18 cellular contexts compared by ENCODE assay signal in genomic region chr2:28367667-28368416, GRCh38. TPM values are rescaled to one million over a fixed set of nuclear protein-coding genes. Genes with fewer than 3 reads are reported as not detected.
DNase-seq lines count a peak whose midpoint lies in the region; ATAC-seq, FAIRE-seq and TF ChIP-seq lines count a peak whose summit lies in the region.
"Had no signal": no experiment of that assay in that cellular context is flagged by ENCODE, and none has a peak within 500 bp of the region (broad histone marks: within the 10 kb centered on the region; RNA-seq: fewer than 3 reads in every experiment).

No MANE protein-coding gene starts in this region.

- peak overlapping the region; percentile 85 for H3K4me2 ChIP-seq in BLaER1
- H3K4me2 ChIP-seq in GM23338: no peak overlapping the region
- H3K4me2 ChIP-seq in astrocyte (ENCODE audit: low read length): no peak overlapping the region

- peaks cover 14% of the 10 kb centered on the region for H3K27me3 Mint-ChIP-seq in GM23338 (ENCODE audit: insufficient read depth, low read depth, poor library complexity)
- peaks cover 23% of the 10 kb centered on the region for H3K27me3 Mint-ChIP-seq in astrocyte (ENCODE audit: low read depth, unreplicated experiment)

- ATAC-seq in GM23338 (no peak), mucosa of descending colon (peak; percentile 56), HG02981 (IDR thresholded peaks at IDR 0.05; ENCODE audit: unreplicated experiment) (no peak)

- FAIRE-seq in astrocyte (lab: Jason Lieb, UNC): no peak

- intact Hi-C loops in mucosa of descending colon (cut with DNase I, micrococcal nuclease): no loop called here

- H3K4me3 Mint-ChIP-seq in GM23338 (no peak overlapping the region), astrocyte (ENCODE audit: unreplicated experiment) (no peak overlapping the region)

- no peaks in the 10 kb centered on the region for H4K20me1 ChIP-seq in BLaER1
- H4K20me1 ChIP-seq in GM23338 (replicated peaks; ENCODE audit: insufficient read depth): no peaks in the 10 kb centered on the region
- H4K20me1 ChIP-seq in astrocyte (ENCODE audit: insufficient read depth, low read length): no peaks in the 10 kb centered on the region

- H3K79me2 ChIP-seq in GM23338 (replicated peaks; ENCODE audit: insufficient read depth) (no peaks in the 10 kb centered on the region), astrocyte (ENCODE audit: insufficient read depth, low read length) (no peaks in the 10 kb centered on the region)

- H3K4me1 ChIP-seq in BLaER1 (peaks cover 52% of the 10 kb centered on the region), GM23338 (ENCODE audit: insufficient read depth) (no peaks in the 10 kb centered on the region; the same call in 1 of the 2 replicates), astrocyte (ENCODE audit: insufficient read depth, low read length) (peaks cover 9% of the 10 kb centered on the region), mucosa of descending colon (ENCODE audit: low read depth) (peaks cover 39% of the 10 kb centered on the region)

- H3K9ac ChIP-seq in BLaER1: peak overlapping the region; percentile 60; the same call in 1 of the 2 replicates
- no peak overlapping the region for H3K9ac ChIP-seq in astrocyte (ENCODE audit: low read length)

- H3K27ac Mint-ChIP-seq in GM23338: no peak overlapping the region
- H3K27ac Mint-ChIP-seq in astrocyte (ENCODE audit: unreplicated experiment): peak overlapping the region; percentile 34

- H3K27me3 ChIP-seq in BLaER1: no peaks in the 10 kb centered on the region
- H3K27me3 ChIP-seq in GM23338 (ENCODE audit: insufficient read depth): no peaks in the 10 kb centered on the region
- H3K27me3 ChIP-seq in astrocyte (ENCODE audit: insufficient read depth, low read length): peaks cover 3% of the 10 kb centered on the region
- H3K27me3 ChIP-seq: sigmoid colon had no signal

- peak overlapping the region; percentile 91 for H3K27ac ChIP-seq in BLaER1
- H3K27ac ChIP-seq in GM23338 (ENCODE audit: low read depth): no peak overlapping the region
- H3K27ac ChIP-seq in astrocyte (ENCODE audit: low read depth, low read length): no peak overlapping the region
- H3K27ac ChIP-seq: WERI-Rb-1 had no signal

- H3K9me3 ChIP-seq in BLaER1 (no peaks in the 10 kb centered on the region), astrocyte (ENCODE audit: insufficient read depth, low read depth, low read length) (no peaks in the 10 kb centered on the region), mucosa of descending colon (no peaks in the 10 kb centered on the region)
- H3K9me3 ChIP-seq: sigmoid colon had no signal

- H3K9me3 Mint-ChIP-seq in GM23338: no peaks in the 10 kb centered on the region
- no peaks in the 10 kb centered on the region for H3K9me3 Mint-ChIP-seq in astrocyte (ENCODE audit: unreplicated experiment)

- no peaks in the 10 kb centered on the region for H3K36me3 ChIP-seq in BLaER1
- H3K36me3 ChIP-seq in GM23338 (ENCODE audit: insufficient read depth): no peaks in the 10 kb centered on the region
- H3K36me3 ChIP-seq in astrocyte (ENCODE audit: insufficient read depth, low read length): no peaks in the 10 kb centered on the region
- H3K36me3 ChIP-seq in mucosa of descending colon (ENCODE audit: low read depth): no peaks in the 10 kb centered on the region
- H3K36me3 ChIP-seq: sigmoid colon, WERI-Rb-1 had no signal

- TF ChIP-seq CTCF in GM23338 (conservative IDR thresholded peaks at IDR 0.05; ENCODE audit: low read depth in 2 of 2) (no peak), astrocyte (IDR thresholded peaks at IDR 0.05; ENCODE audit: insufficient read depth, low read depth, low read length) (no peak), mucosa of descending colon (IDR thresholded peaks at IDR 0.05) (no peak)

- peaks cover 12% of the 10 kb centered on the region for H3K4me1 Mint-ChIP-seq in GM23338
- H3K4me1 Mint-ChIP-seq in astrocyte (ENCODE audit: low read depth, unreplicated experiment): peaks cover 16% of the 10 kb centered on the region

- no peaks in the 10 kb centered on the region for H3F3A ChIP-seq in GM23338 (replicated peaks; ENCODE audit: low read depth)

- no peaks in the 10 kb centered on the region for H3K36me3 Mint-ChIP-seq in GM23338 (ENCODE audit: low read depth)
- H3K36me3 Mint-ChIP-seq in astrocyte (ENCODE audit: low read depth, unreplicated experiment): no peaks in the 10 kb centered on the region
- H3K36me3 Mint-ChIP-seq: IgD-negative memory B cell had no signal

- H3K4me3 ChIP-seq in BLaER1: no peak overlapping the region
- no peak overlapping the region for H3K4me3 ChIP-seq in GM23338
- H3K4me3 ChIP-seq in astrocyte (ENCODE audit: insufficient read depth, low read depth, low read length): no peak overlapping the region
- no peak overlapping the region for H3K4me3 ChIP-seq in mucosa of descending colon
- H3K4me3 ChIP-seq: sigmoid colon had no signal

- H3K9me2 ChIP-seq in GM23338 (ENCODE audit: insufficient read depth): no peaks in the 10 kb centered on the region

- H2AFZ ChIP-seq in GM23338: peak overlapping the region; percentile 28; the same call in 1 of the 2 replicates
- no peak overlapping the region for H2AFZ ChIP-seq in astrocyte (ENCODE audit: low read depth, low read length)

- DNase-seq in GM23338 (ENCODE audit: low spot score) (no peak), astrocyte (ENCODE audit: low read depth) (no peak), mucosa of descending colon (peak in 2 of 3 donors; percentile 69 to 76), occipital lobe (lab: John Stamatoyannopoulos, UW) (no peak), NOMO-1 treated with dmso at 0.1 percent for 144 hours (lab: John Stamatoyannopoulos, UW; ENCODE audit: unreplicated experiment) (no peak), putamen (ENCODE audit: low spot score) (no peak)
- DNase-seq: activated effector memory CD4-positive, alpha-beta T cell treated with anti-CD3 and anti-CD28 coated beads, Interleukin-2, amount 50 U/mL, for 16 hours; COR-L47; islet precursor cell; NCI-H2029; NCI-H446; Right ventricle myocardium superior; sigmoid colon; stimulated activated CD4-positive, alpha-beta T cell treated with anti-CD3 and anti-CD28 coated beads, Interleukin-1b, Interleukin-23, amount 100 ng/mL, for 48 hours; WERI-Rb-1 had no signal

TF ChIP-seq in GM23338, 12 proteins besides CTCF, POLR2A, EP300 and RAD21:
- TF ChIP-seq CREB1 (CRISPR knock-in tag; IDR thresholded peaks at IDR 0.05; ENCODE audit: low read depth) (no peak), STAT1 (IDR thresholded peaks at IDR 0.05; ENCODE audit: unreplicated experiment) (no peak), POLR2AphosphoS5 (IDR thresholded peaks at IDR 0.05; ENCODE audit: low read depth) (no peak), EZH2 (IDR thresholded peaks at IDR 0.05; ENCODE audit: low read depth, unreplicated experiment) (no peak), ZNF114 (CRISPR knock-in tag; IDR thresholded peaks at IDR 0.05) (no peak)

RNA-seq across cellular contexts. Expression of gene FOSL2, which starts 24.8 kb away (rescaled TPM):
- 2.3 and 4.3 TPM in 2 replicates for total RNA-seq in GM23338 (2014; rRNA removed; shearing (Covaris generic))
- polyA plus RNA-seq in GM23338 (2016; fragmentation: Nextera tagmentation; extraction: Ambion mirVana): 0.60 and 0.61 TPM in 2 replicates
- total RNA-seq in astrocyte (156 and 158 TPM in 2 replicates), mucosa of descending colon (100 to 1,000 TPM; 160 to 166 (median 162) TPM), occipital lobe (6.2 TPM)

Comparison
In these comparisons a context has a peak if more than half of its experiments do, and no peak if none do; other contexts are left out.
1. DNase-seq: peak in mucosa of descending colon (2 of 3); none in GM23338 (single experiment), astrocyte (single experiment), occipital lobe (single experiment), NOMO-1 treated with dmso at 0.1 percent for 144 hours (single experiment) and putamen (single experiment).
2. RNA of gene FOSL2, which starts 24.8 kb away (total RNA-seq): 160 to 166 TPM in mucosa of descending colon and 156 to 158 TPM in astrocyte; 6.2 TPM in occipital lobe (single experiment) and 2.3 to 4.3 TPM in GM23338; every median in the first group is over 10 times any median in the second.